9 cellular contexts compared by ENCODE assay signal in genomic region chrX:57929373-57929772, GRCh38. TPM values are rescaled to one million over a fixed set of nuclear protein-coding genes. Genes with fewer than 3 reads are reported as not detected.
DNase-seq lines count a peak whose midpoint lies in the region; ATAC-seq lines count a peak whose summit lies in the region.
"Had no signal": no experiment of that assay in that cellular context is flagged by ENCODE, and none has a peak within 500 bp of the region (broad histone marks: within the 10 kb centered on the region; RNA-seq: fewer than 3 reads in every experiment).

No MANE protein-coding gene starts in this region.

- no peak overlapping the region for H3K4me2 ChIP-seq in mesendoderm (ENCODE audit: low read length)

- H2BK15ac ChIP-seq in mesendoderm (replicated peaks; ENCODE audit: low read depth): no peak overlapping the region

- H2BK5ac ChIP-seq in mesendoderm (ENCODE audit: low read length): no peak overlapping the region

- peak; percentile 75 for DNase-seq in ELF-1 (ENCODE audit: low read depth, low spot score)
- DNase-seq in HT-29 (ENCODE audit: low spot score): peak; percentile 60
- peak; percentile 33 for DNase-seq in astrocyte of the hippocampus (ENCODE audit: low read depth, low spot score)
- DNase-seq in mesendoderm: peak; percentile 38
- DNase-seq in SKM-1 (lab: John Stamatoyannopoulos, UW; ENCODE audit: unreplicated experiment): no peak

- no peak overlapping the region for H3K9ac ChIP-seq in mesendoderm (ENCODE audit: low read length)

- ATAC-seq in GM19397 (IDR thresholded peaks at IDR 0.05; ENCODE audit: unreplicated experiment) (no peak), GM21529 (IDR thresholded peaks at IDR 0.05; ENCODE audit: unreplicated experiment) (no peak), GM21576 (IDR thresholded peaks at IDR 0.05; ENCODE audit: unreplicated experiment) (no peak)

- H2BK120ac ChIP-seq in mesendoderm (ENCODE audit: low read depth, low read length): no peak overlapping the region

- no peaks in the 10 kb centered on the region for H3K36me3 ChIP-seq in mesendoderm (ENCODE audit: control insufficient read depth, insufficient read depth, low read length)

- no peak overlapping the region for H4K5ac ChIP-seq in mesendoderm (ENCODE audit: low read length)

- H3K4me1 ChIP-seq in mesendoderm (ENCODE audit: control insufficient read depth, low read depth, low read length): no peaks in the 10 kb centered on the region

- H3K27ac ChIP-seq in mesendoderm (ENCODE audit: low read depth, low read length): no peak overlapping the region
- H3K27ac ChIP-seq: epithelial cell of prostate had no signal

- H4K8ac ChIP-seq in mesendoderm (ENCODE audit: low read depth, low read length): no peak overlapping the region

- H3K56ac ChIP-seq in mesendoderm (ENCODE audit: low read length): no peak overlapping the region

- H3K4ac ChIP-seq in mesendoderm (ENCODE audit: low read depth, low read length): no peak overlapping the region

- no peaks in the 10 kb centered on the region for H3K79me1 ChIP-seq in mesendoderm (ENCODE audit: low read length)

- no peak overlapping the region for H3K18ac ChIP-seq in mesendoderm (ENCODE audit: low read length)

- H2AK5ac ChIP-seq in mesendoderm (ENCODE audit: low read length): no peak overlapping the region

- no peak overlapping the region for H3K23ac ChIP-seq in mesendoderm (ENCODE audit: low read length)

- H3K79me2 ChIP-seq in mesendoderm (ENCODE audit: control insufficient read depth, insufficient read depth, low read length): no peaks in the 10 kb centered on the region

- H3K4me3 ChIP-seq in mesendoderm (ENCODE audit: low read length): no peak overlapping the region

- no peaks in the 10 kb centered on the region for H3K27me3 ChIP-seq in mesendoderm (ENCODE audit: insufficient read depth, low read length, poor library complexity)

RNA-seq across cellular contexts. Expression of gene ZXDA, which starts 19.1 kb away (rescaled TPM):
- 1.9 and 2.1 TPM in 2 replicates for total RNA-seq in HT-29 (2014; rRNA removed; shearing (Covaris generic))
- polyA plus RNA-seq in mesendoderm (2013, experiment 1 of 2): 0.17 TPM
- polyA plus RNA-seq in mesendoderm (2013, experiment 2 of 2): 0.18 TPM
